8 cellular contexts compared by ENCODE assay signal in the genomic region with DNA sequence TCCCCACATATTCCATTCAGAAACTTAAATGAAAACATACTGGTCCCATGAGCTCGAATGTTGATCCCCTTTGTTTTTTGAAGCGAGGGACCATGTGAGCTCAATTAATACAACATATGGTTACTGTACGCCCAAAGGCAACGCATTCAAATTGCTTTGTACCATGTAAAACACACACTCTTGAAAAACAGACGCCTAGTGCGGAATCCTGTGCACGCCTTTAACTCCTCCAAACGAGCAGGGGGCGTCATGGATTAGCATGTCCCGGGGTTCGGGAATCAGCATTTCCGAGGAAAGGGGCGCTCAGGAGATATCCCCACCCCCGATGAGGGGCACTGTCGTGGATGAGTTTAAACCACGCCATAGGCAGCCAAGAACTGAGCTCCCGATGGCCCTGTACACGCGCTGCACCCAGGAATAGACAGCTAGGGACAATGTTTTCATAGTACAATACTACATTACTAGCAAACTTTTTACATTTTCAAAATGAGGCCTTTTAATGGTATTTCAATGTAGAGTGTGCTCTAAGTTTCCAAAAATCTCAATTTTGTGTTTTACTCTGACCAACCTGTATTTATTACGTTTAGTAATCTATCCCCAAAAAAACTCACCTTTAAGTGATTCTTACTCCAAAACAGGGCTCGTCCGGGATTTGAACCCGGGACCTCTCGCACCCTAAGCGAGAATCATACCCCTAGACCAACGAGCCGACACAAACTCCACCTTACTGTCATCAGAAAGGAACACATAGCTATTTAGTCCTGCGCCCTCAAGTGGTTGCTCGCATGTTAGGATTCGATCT. TPM values are rescaled to one million over a fixed set of nuclear protein-coding genes. Genes with fewer than 3 reads are reported as not detected.
DNase-seq lines count a peak whose midpoint lies in the region; ATAC-seq, FAIRE-seq and TF ChIP-seq lines count a peak whose summit lies in the region.

No MANE protein-coding gene starts in this region.

- H3K27ac ChIP-seq in OCI-LY3 (ENCODE audit: low read length) = peak overlapping the region; percentile 80
- H3K27ac ChIP-seq in esophagus (ENCODE audit: low read depth in 2 of 2, low read length in 1 of 2) = peak overlapping the region; percentile 61 to 92
- H3K27ac ChIP-seq in muscle layer of duodenum (ENCODE audit: low read length) = peak overlapping the region; percentile 72

- H3K4me3 ChIP-seq in OCI-LY3 (ENCODE audit: low read length) (peak overlapping the region; percentile 80), esophagus (ENCODE audit: low read depth in 1 of 2, low read length in 2 of 2) (peak overlapping the region; percentile 53 to 73), muscle layer of duodenum (ENCODE audit: low read depth in 1 of 2, low read length in 2 of 2) (peak overlapping the region; percentile 80 to 85)

- peak overlapping the region; percentile 87 for H3K9ac ChIP-seq in OCI-LY3 (ENCODE audit: low read length)

- H3K27me3 ChIP-seq in OCI-LY3 (ENCODE audit: low read depth, low read length) (peaks cover 27% of the 10 kb centered on the region), esophagus (ENCODE audit: control insufficient read depth in 1 of 2, insufficient read depth in 2 of 2, low read length in 2 of 2) (no peaks in the 10 kb centered on the region), muscle layer of duodenum (ENCODE audit: low read depth, low read length) (no peaks in the 10 kb centered on the region)

- DNase-seq in D721Med (ENCODE audit: insufficient read length, low spot score) (peak; percentile 51), HuH-7 (ENCODE audit: low spot score) (peak; percentile 49), activated T-cell treated with anti-CD3 and anti-CD28 coated beads for 4 hours (peak; percentile 91)
- peak; percentile 68 for DNase-seq in stimulated activated CD8-positive, alpha-beta memory T cell treated with anti-CD3 and anti-CD28 coated beads, Interleukin-7, amount 100 ng/mL, for 24 hours (ENCODE audit: low read depth)

- no peaks in the 10 kb centered on the region for H4K20me1 ChIP-seq in OCI-LY3 (ENCODE audit: insufficient read depth, low read length)

- no peaks in the 10 kb centered on the region for H3K79me2 ChIP-seq in OCI-LY3 (ENCODE audit: low read length)

- H3K4me2 ChIP-seq in OCI-LY3 (ENCODE audit: low read length) = peak overlapping the region; percentile 96

- 0 to 1% methylated on average over 30 of the region's 30 CpGs for WGBS in esophagus, 2 donors

- peak; percentile 94 for FAIRE-seq in D721Med (lab: Jason Lieb, UNC)

- TF ChIP-seq CTCF in D721Med (IDR thresholded peaks at IDR 0.05; ENCODE audit: insufficient read depth, missing control alignments) = peak; percentile 99
- TF ChIP-seq CTCF in OCI-LY3 (IDR thresholded peaks at IDR 0.05; ENCODE audit: low read depth, low read length) = peak; percentile 95

- ATAC-seq in GM21526 (IDR thresholded peaks at IDR 0.05; ENCODE audit: low FRiP score, unreplicated experiment) = peak; percentile 44

- no peaks in the 10 kb centered on the region for H3K36me3 ChIP-seq in OCI-LY3 (replicated peaks; ENCODE audit: low read depth, low read length)
- no peaks in the 10 kb centered on the region for H3K36me3 ChIP-seq in esophagus (ENCODE audit: control insufficient read depth in 2 of 2, insufficient read depth in 2 of 2, low read length in 1 of 2)
- no peaks in the 10 kb centered on the region for H3K36me3 ChIP-seq in muscle layer of duodenum (ENCODE audit: control insufficient read depth in 1 of 2, insufficient read depth in 2 of 2, low read length in 2 of 2)

- H2AFZ ChIP-seq in OCI-LY3 (ENCODE audit: low read depth, low read length) = peak overlapping the region; percentile 70

- H3K4me1 ChIP-seq in OCI-LY3 (ENCODE audit: low read length) (peaks cover 56% of the 10 kb centered on the region), esophagus (ENCODE audit: control insufficient read depth in 2 of 2, insufficient read depth in 2 of 2, low read length in 1 of 2) (peaks cover 0 to 2% of the 10 kb centered on the region in 2 donors), muscle layer of duodenum (ENCODE audit: control insufficient read depth in 1 of 2, insufficient read depth in 2 of 2, low read length in 2 of 2) (peaks cover 0 to 6% of the 10 kb centered on the region in 2 donors)

- no peaks in the 10 kb centered on the region for H3K9me3 ChIP-seq in OCI-LY3 (ENCODE audit: insufficient read depth, low read length)
- H3K9me3 ChIP-seq in esophagus (ENCODE audit: control insufficient read depth in 2 of 2, insufficient read depth in 1 of 2, low read depth in 1 of 2, low read length in 1 of 2) = no peaks in the 10 kb centered on the region
- no peaks in the 10 kb centered on the region for H3K9me3 ChIP-seq in muscle layer of duodenum (ENCODE audit: control insufficient read depth in 1 of 2, low read length in 2 of 2)

RNA-seq across cellular contexts. Expression of a gene that starts 6.7 kb away (rescaled TPM):
- polyA plus RNA-seq in esophagus = 10 to 100 TPM; 16.2 to 22.5 TPM

Comparison
In these comparisons a context has a peak if more than half of its experiments do, and no peak if none do; other contexts are left out.
1. Peak in every context shown above with its lines: DNase-seq, ATAC-seq, H3K4me3 ChIP-seq and H3K27ac ChIP-seq.